In genomic region chr12:57722716-57723629, GRCh38 we compare ENCODE assay signal across 1 cellular context.
TF ChIP-seq lines count a peak whose summit lies in the region.

No MANE protein-coding gene starts in this region.

TF ChIP-seq in GM23338, 12 proteins besides CTCF, POLR2A, EP300 and RAD21:
- TF ChIP-seq ZNF462 (CRISPR knock-in tag; IDR thresholded peaks at IDR 0.05) (no peak), POLR2AphosphoS5 (IDR thresholded peaks at IDR 0.05; ENCODE audit: low read depth) (no peak), CREB1 (CRISPR knock-in tag; IDR thresholded peaks at IDR 0.05; ENCODE audit: low read depth) (no peak), NANOG (IDR thresholded peaks at IDR 0.05; ENCODE audit: borderline replicate concordance) (no peak), STAT1 (IDR thresholded peaks at IDR 0.05; ENCODE audit: unreplicated experiment) (no peak), EZH2 (IDR thresholded peaks at IDR 0.05; ENCODE audit: low read depth, unreplicated experiment) (no peak), JUNB (IDR thresholded peaks at IDR 0.05; ENCODE audit: unreplicated experiment) (no peak), ETS1 (IDR thresholded peaks at IDR 0.05) (no peak)
